Comparison of ENCODE assay signal across 8 cellular contexts in the genomic region with DNA sequence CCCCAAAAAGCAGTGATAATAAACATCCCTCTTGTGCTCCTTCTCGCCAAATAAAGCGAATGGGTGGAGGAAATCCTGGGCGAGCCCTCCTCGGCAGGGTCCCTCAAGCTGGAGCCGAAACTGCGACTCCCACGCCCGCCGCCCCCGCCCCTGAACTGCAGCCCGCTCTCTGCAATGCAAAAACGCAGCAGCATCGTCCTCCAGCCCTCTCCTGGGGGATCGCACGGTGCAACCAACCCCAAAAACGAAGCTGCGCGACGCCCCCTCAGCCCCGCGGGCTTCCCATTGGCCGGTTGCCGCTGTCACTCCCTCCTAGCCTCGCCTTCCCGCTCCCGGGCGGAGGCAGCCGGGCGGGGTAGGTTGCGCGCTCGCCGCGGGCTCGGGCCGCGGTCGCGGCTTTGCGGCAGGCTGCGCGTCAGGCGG. TPM values are rescaled to one million over a fixed set of nuclear protein-coding genes. Genes with fewer than 3 reads are reported as not detected.
DNase-seq lines count a peak whose midpoint lies in the region; ATAC-seq and TF ChIP-seq lines count a peak whose summit lies in the region.

A gene with protein sequence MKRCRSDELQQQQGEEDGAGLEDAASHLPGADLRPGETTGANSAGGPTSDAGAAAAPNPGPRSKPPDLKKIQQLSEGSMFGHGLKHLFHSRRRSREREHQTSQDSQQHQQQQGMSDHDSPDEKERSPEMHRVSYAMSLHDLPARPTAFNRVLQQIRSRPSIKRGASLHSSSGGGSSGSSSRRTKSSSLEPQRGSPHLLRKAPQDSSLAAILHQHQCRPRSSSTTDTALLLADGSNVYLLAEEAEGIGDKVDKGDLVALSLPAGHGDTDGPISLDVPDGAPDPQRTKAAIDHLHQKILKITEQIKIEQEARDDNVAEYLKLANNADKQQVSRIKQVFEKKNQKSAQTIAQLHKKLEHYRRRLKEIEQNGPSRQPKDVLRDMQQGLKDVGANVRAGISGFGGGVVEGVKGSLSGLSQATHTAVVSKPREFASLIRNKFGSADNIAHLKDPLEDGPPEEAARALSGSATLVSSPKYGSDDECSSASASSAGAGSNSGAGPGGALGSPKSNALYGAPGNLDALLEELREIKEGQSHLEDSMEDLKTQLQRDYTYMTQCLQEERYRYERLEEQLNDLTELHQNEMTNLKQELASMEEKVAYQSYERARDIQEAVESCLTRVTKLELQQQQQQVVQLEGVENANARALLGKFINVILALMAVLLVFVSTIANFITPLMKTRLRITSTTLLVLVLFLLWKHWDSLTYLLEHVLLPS (plus strand): TSS at position 363 of the 423 bp plus-strand sequence. CDS start 619 bp downstream, outside the sequence.

- peak within 1 kb of the TSS; percentile 32 for H3K14ac ChIP-seq in neuronal stem cell (ENCODE audit: low read length)

- no peaks in the 10 kb centered on the region for H3K9me2 ChIP-seq in GM23338 (ENCODE audit: insufficient read depth)

- no peak within 1 kb of the TSS for H3K4ac ChIP-seq in neuronal stem cell (ENCODE audit: low read length)

- H3K4me3 ChIP-seq in CD4-positive, alpha-beta memory T cell (ENCODE audit: low read length in 2 of 2) = peak within 1 kb of the TSS; percentile 54 to 57
- H3K4me3 ChIP-seq in GM23338 (peak within 1 kb of the TSS; percentile 88), neuronal stem cell (ENCODE audit: low read length in 2 of 2) (peak within 1 kb of the TSS; percentile 69 to 93)

- H3K9me3 ChIP-seq in CD4-positive, alpha-beta memory T cell (ENCODE audit: control insufficient read depth in 1 of 2, low read length in 2 of 2) = no peaks in the 10 kb centered on the region
- H3K9me3 ChIP-seq in neuronal stem cell (replicated peaks in 1 of 2; ENCODE audit: control insufficient read depth in 2 of 2, insufficient read depth in 1 of 2, low read depth in 1 of 2, low read length in 2 of 2) = no peaks in the 10 kb centered on the region

- H3K9me3 Mint-ChIP-seq in CD4-positive, alpha-beta memory T cell = no peaks in the 10 kb centered on the region
- H3K9me3 Mint-ChIP-seq in GM23338 = no peaks in the 10 kb centered on the region

- H2BK15ac ChIP-seq in neuronal stem cell (ENCODE audit: low read length) = no peak within 1 kb of the TSS

- H3K27me3 ChIP-seq in CD4-positive, alpha-beta memory T cell (ENCODE audit: insufficient read depth, low read length) = peaks cover 5% of the 10 kb centered on the region
- peaks cover 12% of the 10 kb centered on the region for H3K27me3 ChIP-seq in GM23338 (ENCODE audit: insufficient read depth)
- H3K27me3 ChIP-seq in neuronal stem cell (ENCODE audit: control insufficient read depth in 3 of 3, insufficient read depth in 3 of 3, low read depth in 1 of 3, low read length in 3 of 3) = peaks cover 0 to 41% (median 0%) of the 10 kb centered on the region in 3 experiments

- H3K4me1 ChIP-seq in CD4-positive, alpha-beta memory T cell (ENCODE audit: insufficient read depth, low read length) = peaks cover 25% of the 10 kb centered on the region
- H3K4me1 ChIP-seq in GM23338 (ENCODE audit: insufficient read depth) (peaks cover 19% of the 10 kb centered on the region), neuronal stem cell (ENCODE audit: control insufficient read depth in 2 of 2, insufficient read depth in 1 of 2, low read depth in 1 of 2, low read length in 2 of 2) (peaks cover 13 to 19% of the 10 kb centered on the region in 2 donors)

- peak within 1 kb of the TSS; percentile 10 for H2BK5ac ChIP-seq in neuronal stem cell (ENCODE audit: low read length)

- H3K4me2 ChIP-seq in GM23338 = peak within 1 kb of the TSS; percentile 97
- peak within 1 kb of the TSS; percentile 97 for H3K4me2 ChIP-seq in neuronal stem cell (ENCODE audit: insufficient read depth, low read length, poor library complexity, severe bottlenecking)

- H2BK12ac ChIP-seq in neuronal stem cell (ENCODE audit: low read length) = peak within 1 kb of the TSS; percentile 18

- H4K91ac ChIP-seq in neuronal stem cell (ENCODE audit: low read depth, low read length, poor library complexity) = no peak within 1 kb of the TSS

- no peaks in the 10 kb centered on the region for H3K36me3 ChIP-seq in CD4-positive, alpha-beta memory T cell (ENCODE audit: insufficient read depth, low read length)
- H3K36me3 ChIP-seq in GM23338 (ENCODE audit: insufficient read depth) = no peaks in the 10 kb centered on the region
- H3K36me3 ChIP-seq in neuronal stem cell (replicated peaks in 1 of 2; ENCODE audit: control insufficient read depth in 2 of 2, insufficient read depth in 2 of 2, low read length in 2 of 2) = peaks cover 0 to 4% of the 10 kb centered on the region in 2 donors

- POLR2A ChIA-PET in CD4-positive, alpha-beta memory T cell (lab: Charles Lee; ENCODE audit: partially characterized antibody) = interaction anchor here (0.6 to 4.6 kb wide), 12 partner anchors 12 to 405 kb away, joined by 3 to 37 read pairs (median 5); partner anchors contain the start of genes DSTYK and RBBP5

- no CpG with 5 or more reads among the region's 43 CpGs for WGBS in neuronal stem cell (ENCODE audit: extremely low coverage in 2 of 2, insufficient read length in 2 of 2, insufficient replicate concordance in 1 of 2), 2 donors

- no peak for TF ChIP-seq CTCF in GM23338 (conservative IDR thresholded peaks at IDR 0.05; ENCODE audit: low read depth in 2 of 2)

- H4K20me1 ChIP-seq in GM23338 (replicated peaks; ENCODE audit: insufficient read depth) = no peaks in the 10 kb centered on the region; the same call in 1 of the 2 replicates

- 0 out of 2 replicates have a peak, but pooled peaks cover 5% of the 10 kb centered on the region for H3K79me2 ChIP-seq in GM23338 (replicated peaks; ENCODE audit: insufficient read depth)

- H4K8ac ChIP-seq in neuronal stem cell (ENCODE audit: low read depth, low read length) = no peak within 1 kb of the TSS

- H3K27me3 Mint-ChIP-seq in CD4-positive, alpha-beta memory T cell = peaks cover 8 to 18% of the 10 kb centered on the region in 2 donors
- peaks cover 17% of the 10 kb centered on the region for H3K27me3 Mint-ChIP-seq in GM23338 (ENCODE audit: insufficient read depth, low read depth, poor library complexity)

- H3K23ac ChIP-seq in neuronal stem cell (ENCODE audit: low read depth, low read length, poor library complexity) = no peak within 1 kb of the TSS

- H3K18ac ChIP-seq in neuronal stem cell (ENCODE audit: low read length) = peak within 1 kb of the TSS; percentile 73

- CTCF ChIA-PET in CD4-positive, alpha-beta memory T cell (lab: Charles Lee; ENCODE audit: partially characterized antibody) = interaction anchor here (1.1 to 9.5 kb wide), 6 partner anchors 17 to 98 kb away, joined by 3 to 191 read pairs (median 6); partner anchors contain the start of gene DSTYK

- no peak within 1 kb of the TSS for H2BK120ac ChIP-seq in neuronal stem cell (ENCODE audit: low read depth, low read length)

- H3K4me3 Mint-ChIP-seq in CD4-positive, alpha-beta memory T cell = peak within 1 kb of the TSS; percentile 88 to 99 (median 94)
- peak within 1 kb of the TSS; percentile 82 for H3K4me3 Mint-ChIP-seq in GM23338

- intact Hi-C loops in CD4-positive, alpha-beta memory T cell (cut with micrococcal nuclease) = loop anchor here (1.0 to 5.0 kb wide), 4 partner anchors 16 to 105 kb away; partner anchors contain the start of genes DSTYK and RBBP5

- H3K4me1 Mint-ChIP-seq in CD4-positive, alpha-beta memory T cell = peaks cover 14 to 33% (median 23%) of the 10 kb centered on the region in 4 donors
- H3K4me1 Mint-ChIP-seq in GM23338 = peaks cover 34% of the 10 kb centered on the region

- peak; percentile 67 to 79 (median 70) for DNase-seq in CD4-positive, alpha-beta memory T cell
- DNase-seq in GM23338 (ENCODE audit: low spot score) = peak; percentile 99
- peak; percentile 95 for DNase-seq in NCI-H1092 treated with DMSO at 0.1 percent for 48 hours (lab: John Stamatoyannopoulos, UW)
- DNase-seq in activated naive CD4-positive, alpha-beta T cell treated with anti-CD3 and anti-CD28 coated beads, Interleukin-2, amount 50 U/mL, for 16 hours = peak; percentile 82
- peak; percentile 99 for DNase-seq in germinal center (ENCODE audit: low spot score)
- DNase-seq in neuronal stem cell (ENCODE audit: low spot score) = peak; percentile 96
- DNase-seq in stromal cell of bone marrow (ENCODE audit: low read depth) = peak; percentile 79

- no peaks in the 10 kb centered on the region for H3K36me3 Mint-ChIP-seq in CD4-positive, alpha-beta memory T cell
- H3K36me3 Mint-ChIP-seq in GM23338 (ENCODE audit: low read depth) = no peaks in the 10 kb centered on the region

- peaks cover 17% of the 10 kb centered on the region; the same call in 1 of the 2 replicates for H3F3A ChIP-seq in GM23338 (replicated peaks; ENCODE audit: low read depth)

- peaks cover 2% of the 10 kb centered on the region for H3K79me1 ChIP-seq in neuronal stem cell (ENCODE audit: low read depth, low read length)

- H3K27ac Mint-ChIP-seq in CD4-positive, alpha-beta memory T cell = peak within 1 kb of the TSS; percentile 53 to 97 (median 85)
- peak within 1 kb of the TSS; percentile 80 for H3K27ac Mint-ChIP-seq in GM23338

- ATAC-seq in GM23338 = peak; percentile 87
- ATAC-seq in SK-N-SH treated with all-trans-retinoic acid at 6 μM for 48 hours = peak; percentile 93

- H2AFZ ChIP-seq in GM23338 (peak within 1 kb of the TSS; percentile 90), neuronal stem cell (ENCODE audit: low read length) (peak within 1 kb of the TSS; percentile 95)

- H3K27ac ChIP-seq in CD4-positive, alpha-beta memory T cell (ENCODE audit: low read depth, low read length) = no peak within 1 kb of the TSS
- H3K27ac ChIP-seq in GM23338 (ENCODE audit: low read depth) (peak within 1 kb of the TSS; percentile 70; the same call in 1 of the 2 replicates), neuronal stem cell (replicated peaks; ENCODE audit: low read length) (peak within 1 kb of the TSS; percentile 20)

- H2AK5ac ChIP-seq in neuronal stem cell (ENCODE audit: low read depth, low read length) = peak within 1 kb of the TSS; percentile 37

- peak within 1 kb of the TSS; percentile 83 for H3K9ac ChIP-seq in neuronal stem cell (ENCODE audit: low read depth, low read length, poor library complexity)

TF ChIP-seq in GM23338, 12 proteins besides CTCF, POLR2A, EP300 and RAD21 (continues in another document):
- TF ChIP-seq CREB1 (CRISPR knock-in tag; IDR thresholded peaks at IDR 0.05; ENCODE audit: low read depth) = peak; percentile 80

TF ChIP-seq in SK-N-SH treated with all-trans-retinoic acid at 6 μM for 48 hours, 23 proteins besides CTCF, POLR2A, EP300 and RAD21 (continues in another document):
- no peak for TF ChIP-seq TOX (CRISPR knock-in tag; IDR thresholded peaks at IDR 0.05; ENCODE audit: borderline replicate concordance)
- no peak for TF ChIP-seq ISL1 (CRISPR knock-in tag; IDR thresholded peaks at IDR 0.05)
- no peak for TF ChIP-seq ZFP3 (CRISPR knock-in tag; IDR thresholded peaks at IDR 0.05)
- no peak for TF ChIP-seq PPARA (CRISPR knock-in tag; IDR thresholded peaks at IDR 0.05; ENCODE audit: borderline replicate concordance)
- no peak for TF ChIP-seq ZNF8 (CRISPR knock-in tag; IDR thresholded peaks at IDR 0.05)
- no peak for TF ChIP-seq GLIS3 (CRISPR knock-in tag; IDR thresholded peaks at IDR 0.05)
- no peak for TF ChIP-seq RARB (CRISPR knock-in tag; IDR thresholded peaks at IDR 0.05)

RNA-seq across cellular contexts. Expression of the gene that starts here (rescaled TPM):
- total RNA-seq in CD4-positive, alpha-beta memory T cell = 1 to 10 TPM in 1 of 2 experiments, under 1 TPM in 1; 0.90 to 1.2 TPM
- under 1 TPM; 0.27 to 0.62 TPM for polyA plus RNA-seq in CD4-positive, alpha-beta memory T cell
- 9.9 and 11.8 TPM in 2 replicates for total RNA-seq in GM23338 (2014; rRNA removed; shearing (Covaris generic))
- 2.6 and 3.1 TPM in 2 replicates for polyA plus RNA-seq in GM23338 (2016; fragmentation: Nextera tagmentation; extraction: Ambion mirVana)
- 13.3 TPM for polyA plus RNA-seq in neuronal stem cell (2013, experiment 1 of 2)
- 12.9 TPM for polyA plus RNA-seq in neuronal stem cell (2013, experiment 2 of 2)
